21 cellular contexts compared by ENCODE assay signal in genomic region chr2:102277202-102277700, GRCh38. TPM values are rescaled to one million over a fixed set of nuclear protein-coding genes. Genes with fewer than 3 reads are reported as not detected.
"Had no signal": no experiment of that assay in that cellular context is flagged by ENCODE, and none has a peak within 500 bp of the region (broad histone marks: within the 10 kb centered on the region; RNA-seq: fewer than 3 reads in every experiment).

No MANE protein-coding gene starts in this region.

- H3K4me1 Mint-ChIP-seq: activated B cell treated with CpG ODN at 0.5 μM for 24 hours, memory B cell had no signal

- H3K9ac ChIP-seq: parathyroid adenoma had no signal

- H3K27me3 Mint-ChIP-seq: activated T-cell treated with anti-CD3 and anti-CD28 coated beads, Interleukin-2, amount 50 U/mL, for 24 hours; naive thymus-derived CD4-positive, alpha-beta T cell; stimulated activated naive CD8-positive, alpha-beta T cell treated with anti-CD3 and anti-CD28 coated beads, Interleukin-15, amount 100 ng/mL, for 72 hours had no signal

- H3K4me2 ChIP-seq: smooth muscle cell had no signal

- H3K27ac Mint-ChIP-seq: activated B cell treated with CpG ODN at 0.5 μM for 24 hours; activated T-cell treated with anti-CD3 and anti-CD28 coated beads, Interleukin-2, amount 50 U/mL, for 24 hours; dendritic cell treated with granulocyte-macrophage colony-stimulating factor and Interleukin-4, amounts not matched to agents 40 ng/mL and 50 ng/mL, for 4 days; memory B cell had no signal

- H3K79me2 ChIP-seq: parathyroid adenoma had no signal

- H3K4me1 ChIP-seq: esophagus squamous epithelium, parathyroid adenoma, SJSA1 had no signal

- H3K27me3 ChIP-seq: neutrophil, upper lobe of left lung had no signal

- H3K4me3 Mint-ChIP-seq: activated B cell treated with CpG ODN at 0.5 μM for 24 hours; activated T-cell treated with anti-CD3 and anti-CD28 coated beads, Interleukin-2, amount 50 U/mL, for 24 hours; dendritic cell treated with granulocyte-macrophage colony-stimulating factor and Interleukin-4, amounts not matched to agents 40 ng/mL and 50 ng/mL, for 4 days; memory B cell had no signal

- H3K27ac ChIP-seq: esophagus squamous epithelium, neutrophil, parathyroid adenoma, SJSA1, upper lobe of left lung had no signal

- DNase-seq: activated B cell treated with CpG ODN at 0.5 μM for 24 hours; activated effector memory CD4-positive, alpha-beta T cell treated with anti-CD3 and anti-CD28 coated beads, Interleukin-2, amount 50 U/mL, for 16 hours; activated T-cell treated with anti-CD3 and anti-CD28 coated beads, Interleukin-2, amount 50 U/mL, for 24 hours; amniotic stem cell; effector CD8-positive, alpha-beta T cell; esophagus squamous epithelium; mucosa of descending colon; naive thymus-derived CD4-positive, alpha-beta T cell; stimulated activated CD4-positive, alpha-beta T cell treated with anti-CD3 and anti-CD28 coated beads, Interleukin-4, amount 100 ng/mL, for 1 hour; stimulated activated naive CD8-positive, alpha-beta T cell treated with anti-CD3 and anti-CD28 coated beads, Interleukin-15, amount 100 ng/mL, for 72 hours; SW 1271; T-helper 9 cell; upper lobe of left lung had no signal

- ATAC-seq: mucosa of descending colon; naive thymus-derived CD4-positive, alpha-beta T cell; sciatic nerve had no signal

- H2AFZ ChIP-seq: parathyroid adenoma had no signal

- H3K36me3 ChIP-seq: esophagus squamous epithelium, neutrophil, SJSA1, upper lobe of left lung had no signal

- H3K9me3 ChIP-seq: esophagus squamous epithelium, mucosa of descending colon, neutrophil, SJSA1, upper lobe of left lung had no signal

- H3K4me3 ChIP-seq: esophagus squamous epithelium, mucosa of descending colon, SJSA1, smooth muscle cell, upper lobe of left lung had no signal

RNA-seq across cellular contexts. Expression of gene IL1RL1, which starts 34.1 kb away (rescaled TPM):
- total RNA-seq: activated B cell treated with CpG ODN at 0.5 μM for 24 hours, chondrocyte, SJSA1 had no signal
- polyA plus RNA-seq: naive thymus-derived CD4-positive, alpha-beta T cell had no signal
